In genomic region chr4:118592289-118592688, GRCh38 we compare ENCODE assay signal across 8 cellular contexts.
A peak's percentile ranks its signal among the peaks of the same experiment; 100 is the strongest.
DNase-seq lines count a peak whose midpoint lies in the region; ATAC-seq, FAIRE-seq and TF ChIP-seq lines count a peak whose summit lies in the region.
"Not testable (repeated sequence)": the region's sequence is repeated elsewhere in the genome, so short reads cannot be mapped to it uniquely, and the experiment has no call there.

No MANE protein-coding gene starts in this region.

- not testable (repeated sequence) for H2BK12ac ChIP-seq in H1 (ENCODE audit: low read depth, low read length)

- H4K20me1 ChIP-seq in HCT116 (ENCODE audit: insufficient read depth); H1 (replicated peaks in 1 of 2; ENCODE audit: control insufficient read depth in 1 of 2, insufficient read depth in 2 of 2, low read length in 2 of 2): not testable (repeated sequence)

- not testable (repeated sequence) for TF ChIP-seq CTCF in AG09309 (IDR thresholded peaks at IDR 0.05; ENCODE audit: control insufficient read depth, insufficient read depth, low read depth, low read length, missing control alignments); nephron progenitor cell (IDR thresholded peaks at IDR 0.05)
- TF ChIP-seq CTCF in HCT116 (IDR thresholded peaks at IDR 0.05 in 2 of 3, conservative IDR thresholded peaks at IDR 0.05 in 1 of 3; ENCODE audit: borderline replicate concordance in 1 of 3, insufficient read depth in 1 of 3, low read depth in 2 of 3, low read length in 2 of 3): peak; percentile 3 to 20 (median 13); a peak in 2 of 6 replicates
- peak; percentile 2 to 21 (median 3); a peak in 2 of 4 replicates for TF ChIP-seq CTCF in H1 (IDR thresholded peaks at IDR 0.05; ENCODE audit: control extremely low read depth in 1 of 3, insufficient read depth in 1 of 3, low read depth in 1 of 3, low read length in 3 of 3)

- not testable (repeated sequence) for H3K36me3 Mint-ChIP-seq in activated naive CD8-positive, alpha-beta T cell treated with anti-CD3 and anti-CD28 coated beads for 36 hours; nephron progenitor cell (ENCODE audit: low read depth); stimulated activated naive B cell treated with anti-CD40 and anti-IgM and Interleukin-4, amounts not matched to agents 10 μg/mL and 1 μg/mL and 100 μg/mL, for 72 hours

- not testable (repeated sequence) for DNase-seq in AG09309 (ENCODE audit: low read depth); SJSA1 (ENCODE audit: low read depth in 1 of 2, low spot score in 2 of 2); activated naive CD8-positive, alpha-beta T cell treated with anti-CD3 and anti-CD28 coated beads for 36 hours; H1 (ENCODE audit: low read depth in 1 of 2, low spot score in 2 of 2); nephron progenitor cell; stimulated activated naive B cell treated with anti-CD40 and anti-IgM and Interleukin-4, amounts not matched to agents 10 μg/mL and 1 μg/mL and 100 μg/mL, for 72 hours
- peak; percentile 24 for DNase-seq in HCT116 (ENCODE audit: low read depth, low spot score)

- H3K4ac ChIP-seq in H1 (replicated peaks; ENCODE audit: insufficient read length, low read depth, low read length): not testable (repeated sequence)

- not testable (repeated sequence) for H2AK5ac ChIP-seq in H1 (ENCODE audit: low read depth, low read length)

- H4K91ac ChIP-seq in H1 (replicated peaks; ENCODE audit: insufficient read length, low read length): not testable (repeated sequence)

- ATAC-seq in HCT116; stimulated activated naive B cell treated with anti-CD40 and anti-IgM and Interleukin-4, amounts not matched to agents 10 μg/mL and 1 μg/mL and 100 μg/mL, for 72 hours (replicated peaks): not testable (repeated sequence)

- not testable (repeated sequence) for H3K23me2 ChIP-seq in H1 (ENCODE audit: low read depth, low read length)

- H3K9ac ChIP-seq in HCT116 (ENCODE audit: low read length) (peak overlapping the region; percentile 77), H1 (replicated peaks in 1 of 4; ENCODE audit: extremely low read depth in 1 of 4, low read depth in 3 of 4, low read length in 3 of 4) (peak overlapping the region in 1 of 4 experiments; percentile 70; a peak in 3 of 7 replicates), iPS-18a (ENCODE audit: low read length) (peak overlapping the region; percentile 78)

- peak overlapping the region; percentile 94 for H3K4me3 Mint-ChIP-seq in activated naive CD8-positive, alpha-beta T cell treated with anti-CD3 and anti-CD28 coated beads for 36 hours
- H3K4me3 Mint-ChIP-seq in nephron progenitor cell: peak overlapping the region; percentile 97
- H3K4me3 Mint-ChIP-seq in stimulated activated naive B cell treated with anti-CD40 and anti-IgM and Interleukin-4, amounts not matched to agents 10 μg/mL and 1 μg/mL and 100 μg/mL, for 72 hours: peak overlapping the region; percentile 89 to 93

- not testable (repeated sequence) for H3K4me1 ChIP-seq in HCT116 (ENCODE audit: control insufficient read depth in 1 of 2, insufficient read depth in 2 of 2, low read length in 2 of 2); SJSA1 (replicated peaks); H1 (replicated peaks in 1 of 4; ENCODE audit: control insufficient read depth in 3 of 4, insufficient read depth in 4 of 4, low read length in 3 of 4); iPS-18a (ENCODE audit: control insufficient read depth, low read depth, low read length)

- BruUV-seq in HCT116 (replicated peaks; lab: Mats Ljungman, UMichigan): not testable (repeated sequence)

- H2BK5ac ChIP-seq in H1 (ENCODE audit: low read depth, low read length): not testable (repeated sequence)

- H3K4me2 ChIP-seq in HCT116 (ENCODE audit: low read length) (peak overlapping the region; percentile 48), H1 (ENCODE audit: insufficient read depth in 1 of 2, low read depth in 2 of 2, low read length in 2 of 2) (peak overlapping the region; percentile 44 to 61)

- not testable (repeated sequence) for H3K56ac ChIP-seq in H1 (replicated peaks; ENCODE audit: insufficient read length, low read depth, low read length)

- not testable (repeated sequence) for H2AFZ ChIP-seq in HCT116 (ENCODE audit: low read depth, low read length, poor library complexity, severe bottlenecking); H1 (ENCODE audit: low read length)

- H4K8ac ChIP-seq in H1 (ENCODE audit: extremely low read depth, insufficient read depth, low read length): not testable (repeated sequence)

- H2BK15ac ChIP-seq in H1 (ENCODE audit: low read length): not testable (repeated sequence)

- H3K9me2 ChIP-seq in HCT116 (ENCODE audit: insufficient read depth): not testable (repeated sequence)

- H3K9me3 Mint-ChIP-seq in activated naive CD8-positive, alpha-beta T cell treated with anti-CD3 and anti-CD28 coated beads for 36 hours; nephron progenitor cell; stimulated activated naive B cell treated with anti-CD40 and anti-IgM and Interleukin-4, amounts not matched to agents 10 μg/mL and 1 μg/mL and 100 μg/mL, for 72 hours: not testable (repeated sequence)

- not testable (repeated sequence) for H2BK120ac ChIP-seq in H1 (replicated peaks; ENCODE audit: low read depth, low read length)

- not testable (repeated sequence) for H3K18ac ChIP-seq in H1 (ENCODE audit: extremely low read depth, low read length)

- RAD21 ChIA-PET in HCT116 (lab: Charles Lee; ENCODE audit: low non-redundant PET in 1 of 2, low total read pairs in 2 of 2, uncharacterized antibody in 2 of 2, unreplicated experiment in 2 of 2): not testable (repeated sequence)

- not testable (repeated sequence) for FAIRE-seq in H1 (lab: Jason Lieb, UNC)

- not testable (repeated sequence) for H3K14ac ChIP-seq in H1 (ENCODE audit: insufficient read length)

- TF ChIP-seq RAD21 in HCT116 (IDR thresholded peaks at IDR 0.05; ENCODE audit: low read depth): not testable (repeated sequence)
- TF ChIP-seq RAD21 in H1 (IDR thresholded peaks at IDR 0.05 in 1 of 2, conservative IDR thresholded peaks at IDR 0.05 in 1 of 2; ENCODE audit: low read depth in 2 of 2, low read length in 2 of 2): peak in 1 of 2 experiments; percentile 13; a peak in 1 of 4 replicates

- TF ChIP-seq EP300 in H1 (IDR thresholded peaks at IDR 0.05; ENCODE audit: borderline replicate concordance in 1 of 2, low read depth in 2 of 2, low read length in 2 of 2): not testable (repeated sequence)

- not testable (repeated sequence) for H3K27me3 ChIP-seq in HCT116 (ENCODE audit: insufficient read depth, low read length); SJSA1 (replicated peaks); H1 (replicated peaks in 1 of 4; ENCODE audit: control insufficient read depth in 3 of 4, extremely low read depth in 1 of 4, insufficient read depth in 3 of 4, low read length in 3 of 4); iPS-18a (ENCODE audit: control insufficient read depth, insufficient read depth, low read length)

- not testable (repeated sequence) for H3K79me1 ChIP-seq in H1 (ENCODE audit: low read depth, low read length)

- H3K27ac ChIP-seq in HCT116 (ENCODE audit: low read depth, low read length) (peak overlapping the region; percentile 65; the same call in 1 of the 2 replicates), H1 (ENCODE audit: low read depth, low read length) (peak overlapping the region; percentile 84; the same call in 1 of the 2 replicates)
- not testable (repeated sequence) for H3K27ac ChIP-seq in SJSA1; iPS-18a (ENCODE audit: low read length)

- CTCF ChIA-PET in HCT116 (lab: Charles Lee): not testable (repeated sequence)
- CTCF ChIA-PET in H1 (lab: Charles Lee; ENCODE audit: partially characterized antibody): interaction anchor here (0.6 kb wide), 2 partner anchors 13 to 1033 kb away, joined by 3 to 4 read pairs; no protein-coding TSS in a partner anchor

- H3K9me3 ChIP-seq in HCT116 (ENCODE audit: control insufficient read depth in 1 of 2, insufficient read depth in 1 of 2, low read depth in 1 of 2, low read length in 2 of 2); SJSA1 (replicated peaks); H1 (ENCODE audit: insufficient read depth in 2 of 2, low read depth in 1 of 2, low read length in 1 of 2); iPS-18a (ENCODE audit: control insufficient read depth, low read depth, low read length): not testable (repeated sequence)

- 93% methylated on average over 12 of the region's 14 CpGs; no CpG with 5 or more reads in 1 of the 2 experiments for WGBS in H1 (ENCODE audit: extremely low coverage in 1 of 2, insufficient coverage in 1 of 2, insufficient read length in 1 of 2, insufficient replicate concordance in 2 of 2, low coverage in 1 of 2, low lambda C conversion rate in 2 of 2, missing lambda C conversion rate in 1 of 2), 2 experiments

- TF ChIP-seq POLR2A in HCT116 (IDR thresholded peaks at IDR 0.05; ENCODE audit: borderline replicate concordance, extremely low read depth, insufficient read depth, insufficient read length); H1 (IDR thresholded peaks at IDR 0.05; ENCODE audit: control extremely low read depth in 1 of 2, low read depth in 2 of 2, low read length in 2 of 2): not testable (repeated sequence)

- not testable (repeated sequence) for H2BK20ac ChIP-seq in H1 (ENCODE audit: low read length)

- not testable (repeated sequence) for H3K79me2 ChIP-seq in HCT116 (ENCODE audit: insufficient read depth, low read length); H1 (ENCODE audit: control insufficient read depth in 1 of 2, insufficient read depth in 2 of 2, low read length in 2 of 2)

- peak overlapping the region; percentile 54 for H3K4me3 ChIP-seq in AG09309 (ENCODE audit: control insufficient read depth, low read depth, low read length)
- H3K4me3 ChIP-seq in HCT116 (replicated peaks in 1 of 2; ENCODE audit: low read depth in 1 of 2, low read length in 2 of 2): peak overlapping the region; percentile 62 to 68
- H3K4me3 ChIP-seq in SJSA1: peak overlapping the region; percentile 45
- peak overlapping the region; percentile 56 to 85 (median 64); a peak in 5 of 8 replicates for H3K4me3 ChIP-seq in H1 (ENCODE audit: extremely low read depth in 1 of 4, insufficient read depth in 2 of 4, low read depth in 3 of 4, low read length in 4 of 4)
- H3K4me3 ChIP-seq in iPS-18a (ENCODE audit: low read length): peak overlapping the region; percentile 72

- H4K5ac ChIP-seq in H1 (ENCODE audit: insufficient read length, low read depth, low read length): not testable (repeated sequence)

- intact Hi-C loops in HCT116 (cut with micrococcal nuclease): not testable (repeated sequence)

- H3K27me3 Mint-ChIP-seq in activated naive CD8-positive, alpha-beta T cell treated with anti-CD3 and anti-CD28 coated beads for 36 hours; stimulated activated naive B cell treated with anti-CD40 and anti-IgM and Interleukin-4, amounts not matched to agents 10 μg/mL and 1 μg/mL and 100 μg/mL, for 72 hours: not testable (repeated sequence)
- H3K27me3 Mint-ChIP-seq in nephron progenitor cell (ENCODE audit: low read depth, poor library complexity): peaks cover 28% of the 10 kb centered on the region

- POLR2A ChIA-PET in HCT116 (lab: Charles Lee); H1 (lab: Charles Lee; ENCODE audit: partially characterized antibody): not testable (repeated sequence)

- not testable (repeated sequence) for H3K23ac ChIP-seq in H1 (ENCODE audit: insufficient read length)

- not testable (repeated sequence) for H3K27ac Mint-ChIP-seq in activated naive CD8-positive, alpha-beta T cell treated with anti-CD3 and anti-CD28 coated beads for 36 hours; nephron progenitor cell
- H3K27ac Mint-ChIP-seq in stimulated activated naive B cell treated with anti-CD40 and anti-IgM and Interleukin-4, amounts not matched to agents 10 μg/mL and 1 μg/mL and 100 μg/mL, for 72 hours: peak overlapping the region; percentile 37

- H3K4me1 Mint-ChIP-seq in activated naive CD8-positive, alpha-beta T cell treated with anti-CD3 and anti-CD28 coated beads for 36 hours; nephron progenitor cell: not testable (repeated sequence)
- peaks cover 5 to 10% of the 10 kb centered on the region in 2 donors for H3K4me1 Mint-ChIP-seq in stimulated activated naive B cell treated with anti-CD40 and anti-IgM and Interleukin-4, amounts not matched to agents 10 μg/mL and 1 μg/mL and 100 μg/mL, for 72 hours

- H3K36me3 ChIP-seq in HCT116 (ENCODE audit: control insufficient read depth in 1 of 2, insufficient read depth in 2 of 2, low read length in 2 of 2); SJSA1; H1 (ENCODE audit: control insufficient read depth in 2 of 4, insufficient read depth in 4 of 4, low read length in 3 of 4); iPS-18a (ENCODE audit: control insufficient read depth, low read depth, low read length): not testable (repeated sequence)
